In genomic region chr12:46492471-46493351, GRCh38 we compare ENCODE assay signal across 8 cellular contexts.
DNase-seq lines count a peak whose midpoint lies in the region; ATAC-seq and TF ChIP-seq lines count a peak whose summit lies in the region.

No MANE protein-coding gene starts in this region.

- peaks cover 27% of the 10 kb centered on the region for H3K4me1 Mint-ChIP-seq in progenitor cell of endocrine pancreas (ENCODE audit: low read depth)

- H3K4me3 Mint-ChIP-seq in progenitor cell of endocrine pancreas (ENCODE audit: low read depth) = no peak overlapping the region

- H3K36me3 Mint-ChIP-seq in progenitor cell of endocrine pancreas (ENCODE audit: insufficient read depth) = no peaks in the 10 kb centered on the region

- DNase-seq in ELF-1 (ENCODE audit: low read depth, low spot score) = peak; percentile 11
- DNase-seq in RPMI7951 (ENCODE audit: low read depth) = peak; percentile 68
- peak; percentile 82 for DNase-seq in fibroblast of gingiva (ENCODE audit: low read depth)
- no peak for DNase-seq in progenitor cell of endocrine pancreas (ENCODE audit: low spot score, unreplicated experiment)

- ATAC-seq in HG02840 (IDR thresholded peaks at IDR 0.05; ENCODE audit: low FRiP score, unreplicated experiment) (no peak), GM21717 (IDR thresholded peaks at IDR 0.05; ENCODE audit: unreplicated experiment) (no peak), GM19324 (IDR thresholded peaks at IDR 0.05; ENCODE audit: low FRiP score, unreplicated experiment) (no peak), HG03457 (IDR thresholded peaks at IDR 0.05; ENCODE audit: unreplicated experiment) (no peak)

- H3K27me3 Mint-ChIP-seq in progenitor cell of endocrine pancreas = no peaks in the 10 kb centered on the region

- H3K27ac Mint-ChIP-seq in progenitor cell of endocrine pancreas = peak overlapping the region; percentile 95

- TF ChIP-seq CTCF in progenitor cell of endocrine pancreas (IDR thresholded peaks at IDR 0.05; ENCODE audit: unreplicated experiment) = no peak

- H3K9me3 Mint-ChIP-seq in progenitor cell of endocrine pancreas (ENCODE audit: low read depth) = peaks cover 3% of the 10 kb centered on the region
